14 cellular contexts compared by ENCODE assay signal in the genomic region with DNA sequence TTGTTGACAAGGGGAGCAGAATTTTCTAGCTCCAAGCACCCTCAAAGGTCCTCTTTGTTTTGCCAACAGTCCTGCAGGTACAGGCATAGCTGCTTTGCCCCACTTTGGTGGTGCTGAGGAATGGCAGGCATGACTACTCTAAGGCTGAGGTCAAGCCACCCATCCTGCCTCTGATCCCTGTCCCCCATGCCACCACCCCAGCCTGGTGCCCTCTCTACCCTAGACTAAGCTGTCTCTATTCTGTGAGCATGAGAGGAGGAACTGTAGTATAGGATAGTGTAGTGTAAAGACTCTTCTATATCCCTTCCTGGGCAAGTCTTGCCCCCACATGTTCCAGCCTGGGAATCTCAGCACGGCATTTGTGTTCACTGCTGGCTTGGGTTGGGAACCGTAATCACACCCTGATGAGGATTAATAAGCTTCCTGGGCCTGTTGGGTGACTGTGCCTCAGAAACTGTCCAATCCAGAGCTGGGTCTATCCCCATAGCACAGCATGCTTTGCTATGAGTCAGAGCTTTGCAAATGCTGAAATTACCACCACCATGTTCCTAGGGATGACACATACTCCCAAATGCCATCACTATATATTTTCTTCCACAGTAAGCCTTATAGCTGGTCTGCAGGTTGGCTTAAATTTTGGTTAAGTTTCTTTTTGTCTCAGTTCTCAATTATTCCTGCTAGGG.
DNase-seq lines count a peak whose midpoint lies in the region; ATAC-seq and TF ChIP-seq lines count a peak whose summit lies in the region.
"Had no signal": no experiment of that assay in that cellular context is flagged by ENCODE, and none has a peak within 500 bp of the region (broad histone marks: within the 10 kb centered on the region; RNA-seq: fewer than 3 reads in every experiment).

No MANE protein-coding gene starts in this region.

- no peak for DNase-seq in activated T-cell treated with anti-CD3 and anti-CD28 coated beads, Interleukin-2, amount 50 U/mL, for 72 hours
- no peak for DNase-seq in activated T-cell treated with anti-CD3 and anti-CD28 coated beads, Interleukin-2, amount 50 U/mL, for 1 hour
- DNase-seq in SJCRH30 (peak; percentile 26 to 32), fibroblast of villous mesenchyme (ENCODE audit: low read depth) (peak; percentile 73), stromal cell of bone marrow (ENCODE audit: low read depth) (peak; percentile 83), immature natural killer cell (no peak), NCI-H748 (lab: John Stamatoyannopoulos, UW; ENCODE audit: unreplicated experiment) (no peak)
- DNase-seq: dorsolateral prefrontal cortex; small intestine; stimulated activated naive CD4-positive, alpha-beta T cell had no signal

- peaks cover 12% of the 10 kb centered on the region for H3K4me1 Mint-ChIP-seq in activated T-cell treated with anti-CD3 and anti-CD28 coated beads, Interleukin-2, amount 50 U/mL, for 72 hours (ENCODE audit: low read depth)
- H3K4me1 Mint-ChIP-seq in immature natural killer cell = no peaks in the 10 kb centered on the region
- H3K4me1 Mint-ChIP-seq: GM23338 had no signal

- H3K9me3 Mint-ChIP-seq in activated T-cell treated with anti-CD3 and anti-CD28 coated beads, Interleukin-2, amount 50 U/mL, for 72 hours = no peaks in the 10 kb centered on the region
- no peaks in the 10 kb centered on the region for H3K9me3 Mint-ChIP-seq in immature natural killer cell
- H3K9me3 Mint-ChIP-seq: GM23338 had no signal

- no peak overlapping the region for H3K27ac Mint-ChIP-seq in activated T-cell treated with anti-CD3 and anti-CD28 coated beads, Interleukin-2, amount 50 U/mL, for 72 hours
- no peak overlapping the region for H3K27ac Mint-ChIP-seq in immature natural killer cell
- H3K27ac Mint-ChIP-seq: GM23338 had no signal

- H3K4me3 Mint-ChIP-seq in activated T-cell treated with anti-CD3 and anti-CD28 coated beads, Interleukin-2, amount 50 U/mL, for 72 hours = no peak overlapping the region
- no peak overlapping the region for H3K4me3 Mint-ChIP-seq in immature natural killer cell
- H3K4me3 Mint-ChIP-seq: GM23338 had no signal

- H3K4me1 ChIP-seq in SJCRH30 = no peaks in the 10 kb centered on the region
- H3K4me1 ChIP-seq: BLaER1 had no signal

- no peak overlapping the region for H3K27ac ChIP-seq in SJCRH30
- H3K27ac ChIP-seq: BLaER1, dorsolateral prefrontal cortex, HL-60 had no signal

- H3K36me3 Mint-ChIP-seq in activated T-cell treated with anti-CD3 and anti-CD28 coated beads, Interleukin-2, amount 50 U/mL, for 72 hours (ENCODE audit: insufficient read depth in 2 of 2) = peaks cover 0 to 2% of the 10 kb centered on the region in 2 donors
- no peaks in the 10 kb centered on the region for H3K36me3 Mint-ChIP-seq in immature natural killer cell

- no peaks in the 10 kb centered on the region for H3K27me3 Mint-ChIP-seq in activated T-cell treated with anti-CD3 and anti-CD28 coated beads, Interleukin-2, amount 50 U/mL, for 72 hours (ENCODE audit: low read depth)
- H3K27me3 Mint-ChIP-seq in immature natural killer cell (ENCODE audit: low read depth in 3 of 3) = peaks cover 0 to 2% (median 0%) of the 10 kb centered on the region in 3 donors

- ATAC-seq in activated T-cell treated with anti-CD3 and anti-CD28 coated beads, Interleukin-2, amount 50 U/mL, for 72 hours (replicated peaks in 1 of 2) = peak; percentile 54 to 60
- no peak for ATAC-seq in GM21381 (IDR thresholded peaks at IDR 0.05; ENCODE audit: unreplicated experiment)
- ATAC-seq: GM23338 had no signal

- H3K9me3 ChIP-seq in SJCRH30 (replicated peaks) = 0 out of 2 replicates have a peak, but pooled peaks cover 3% of the 10 kb centered on the region
- H3K9me3 ChIP-seq: BLaER1 had no signal

- TF ChIP-seq CTCF in fibroblast of villous mesenchyme (IDR thresholded peaks at IDR 0.05; ENCODE audit: insufficient read depth, low read depth, low read length) = no peak

- H3K4me3 ChIP-seq in SJCRH30 (no peak overlapping the region), fibroblast of villous mesenchyme (ENCODE audit: low read depth, low read length) (no peak overlapping the region)
- H3K4me3 ChIP-seq: BLaER1, dorsolateral prefrontal cortex, GM23338 had no signal

- no peaks in the 10 kb centered on the region for H3K36me3 ChIP-seq in SJCRH30
- H3K36me3 ChIP-seq: BLaER1 had no signal

- no peaks in the 10 kb centered on the region for H3K27me3 ChIP-seq in SJCRH30
- H3K27me3 ChIP-seq: BLaER1, dorsolateral prefrontal cortex had no signal

Comparison
In these comparisons a context has a peak if more than half of its experiments do, and no peak if none do; other contexts are left out.
1. DNase-seq: peak in SJCRH30 (2 of 2), fibroblast of villous mesenchyme (single experiment) and stromal cell of bone marrow (single experiment); none in activated T-cell treated with anti-CD3 and anti-CD28 coated beads, Interleukin-2, amount 50 U/mL, for 72 hours (0 of 2), activated T-cell treated with anti-CD3 and anti-CD28 coated beads, Interleukin-2, amount 50 U/mL, for 1 hour (single experiment), immature natural killer cell (0 of 3) and NCI-H748 (single experiment).